Comparison of ENCODE assay signal across 25 cellular contexts in the genomic region with DNA sequence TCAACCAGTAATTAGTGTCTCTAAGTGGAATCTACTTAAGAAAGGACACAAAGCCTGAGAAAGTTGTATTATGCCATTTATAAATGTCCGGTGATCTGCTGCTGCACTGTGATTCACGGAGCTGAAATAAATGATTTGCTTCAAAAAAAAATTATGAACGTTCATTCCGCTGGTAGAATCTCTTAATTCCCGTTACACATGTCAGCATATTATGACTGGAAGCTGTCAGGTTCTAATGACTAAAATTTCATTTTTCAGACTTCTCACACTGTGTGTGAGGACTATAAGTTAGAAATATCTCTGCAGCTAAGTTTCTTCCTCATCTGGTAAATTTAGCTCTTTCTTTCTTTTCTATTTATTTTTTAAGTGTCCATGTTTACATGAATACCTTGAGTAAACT.
"Had no signal": no experiment of that assay in that cellular context is flagged by ENCODE, and none has a peak within 500 bp of the region (broad histone marks: within the 10 kb centered on the region; RNA-seq: fewer than 3 reads in every experiment).

No MANE protein-coding gene starts in this region.

- H3K36me3 ChIP-seq: colonic mucosa, esophagus squamous epithelium, gastrocnemius medialis, heart right ventricle, left lung, lower lobe of right lung had no signal

- H3K36me3 Mint-ChIP-seq: mesothelial cell of epicardium, naive B cell had no signal

- H3K27ac Mint-ChIP-seq: dendritic cell treated with granulocyte-macrophage colony-stimulating factor and Interleukin-4, amounts not matched to agents 40 ng/mL and 50 ng/mL, for 4 days; effector memory CD8-positive, alpha-beta T cell; endodermal cell; mesothelial cell of epicardium; naive B cell had no signal

- H3K4me3 ChIP-seq: colonic mucosa, esophagus squamous epithelium, gastrocnemius medialis, heart right ventricle, left lung, lower lobe of right lung, mucosa of descending colon had no signal

- H3K27me3 Mint-ChIP-seq: dendritic cell treated with granulocyte-macrophage colony-stimulating factor and Interleukin-4, amounts not matched to agents 40 ng/mL and 50 ng/mL, for 4 days; effector memory CD8-positive, alpha-beta T cell had no signal

- H3K9me3 Mint-ChIP-seq: dendritic cell treated with granulocyte-macrophage colony-stimulating factor and Interleukin-4, amounts not matched to agents 40 ng/mL and 50 ng/mL, for 4 days; effector memory CD8-positive, alpha-beta T cell; endodermal cell; mesothelial cell of epicardium; naive B cell had no signal

- DNase-seq: colonic mucosa; cortex of kidney; effector CD8-positive, alpha-beta T cell; effector memory CD8-positive, alpha-beta T cell; endodermal cell; erythroblast; esophagus squamous epithelium; foreskin fibroblast; foreskin melanocyte; gastrocnemius medialis; glutamatergic neuron; head of caudate nucleus; heart right ventricle; hippocampal formation; left cardiac atrium; left lung; left ventricle myocardium superior; lower lobe of right lung; mesenchymal stem cell; mucosa of descending colon; naive B cell had no signal

- H3K4me3 Mint-ChIP-seq: dendritic cell treated with granulocyte-macrophage colony-stimulating factor and Interleukin-4, amounts not matched to agents 40 ng/mL and 50 ng/mL, for 4 days; effector memory CD8-positive, alpha-beta T cell; endodermal cell; mesothelial cell of epicardium; naive B cell had no signal

- H3K27me3 ChIP-seq: colonic mucosa, esophagus squamous epithelium, gastrocnemius medialis, left lung had no signal

- ATAC-seq: effector memory CD8-positive, alpha-beta T cell; esophagus mucosa; gastrocnemius medialis; heart right ventricle; left cardiac atrium; left lung; left ventricle myocardium superior; lower lobe of right lung; mucosa of descending colon had no signal

- H3K4me1 Mint-ChIP-seq: mesothelial cell of epicardium, naive B cell had no signal

- H3K27ac ChIP-seq: colonic mucosa, epithelial cell of prostate, esophagus squamous epithelium, gastrocnemius medialis, heart right ventricle, left lung, lower lobe of right lung had no signal

- H3K9me3 ChIP-seq: colonic mucosa, esophagus squamous epithelium, gastrocnemius medialis, heart right ventricle, left lung, lower lobe of right lung, mucosa of descending colon had no signal

- H3K4me1 ChIP-seq: colonic mucosa, esophagus squamous epithelium, gastrocnemius medialis, heart right ventricle, left lung, lower lobe of right lung had no signal
